7 cellular contexts compared by ENCODE assay signal in the genomic region with DNA sequence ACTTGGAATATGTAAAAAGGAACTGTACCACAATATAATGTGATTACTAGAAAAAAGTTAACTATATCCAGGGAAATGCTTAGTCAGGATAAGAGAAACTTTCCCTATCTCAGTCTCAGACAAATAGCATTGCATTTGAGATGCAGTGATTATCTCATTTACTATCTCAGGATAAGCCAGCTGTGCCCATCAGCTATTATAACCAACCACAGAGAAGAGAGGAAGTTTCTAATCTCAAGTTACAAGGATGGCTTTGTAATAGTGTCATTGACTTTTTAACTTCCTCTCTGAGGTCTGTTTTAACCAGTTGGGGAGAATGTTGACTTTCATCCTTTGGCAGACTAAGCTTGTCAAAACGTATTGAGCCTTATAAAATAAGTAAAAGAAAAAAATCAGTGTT. TPM values are rescaled to one million over a fixed set of nuclear protein-coding genes. Genes with fewer than 3 reads are reported as not detected.
DNase-seq lines count a peak whose midpoint lies in the region; ATAC-seq lines count a peak whose summit lies in the region.

No MANE protein-coding gene starts in this region.

- H3K23ac ChIP-seq in mesendoderm (ENCODE audit: low read length), result no peak overlapping the region

- no peak overlapping the region for H2BK120ac ChIP-seq in mesendoderm (ENCODE audit: low read depth, low read length)

- H3K79me2 ChIP-seq in mesendoderm (ENCODE audit: control insufficient read depth, insufficient read depth, low read length), result no peaks in the 10 kb centered on the region

- no peak overlapping the region for H3K4me2 ChIP-seq in mesendoderm (ENCODE audit: low read length)

- H3K4me1 ChIP-seq in mesendoderm (ENCODE audit: control insufficient read depth, low read depth, low read length), result no peaks in the 10 kb centered on the region

- no peak overlapping the region for H3K56ac ChIP-seq in mesendoderm (ENCODE audit: low read length)

- no peak overlapping the region for H2BK15ac ChIP-seq in mesendoderm (replicated peaks; ENCODE audit: low read depth)

- 100% methylated on average over 1 of the region's 1 CpG for WGBS in mesendoderm (ENCODE audit: extremely low coverage, insufficient coverage, low lambda C conversion rate)

- H2AK5ac ChIP-seq in mesendoderm (ENCODE audit: low read length), result no peak overlapping the region

- DNase-seq in OCI-M1 (lab: John Stamatoyannopoulos, UW) (peak; percentile 91), mesendoderm (peak; percentile 86), NCI-H524 treated with DMSO at 0.1 percent for 48 hours (lab: John Stamatoyannopoulos, UW) (no peak), globus pallidus (ENCODE audit: low spot score) (no peak)
- no peak for DNase-seq in activated T-cell treated with anti-CD3 and anti-CD28 coated beads, Interleukin-2, amount 50 U/mL, for 1 hour

- no peaks in the 10 kb centered on the region for H3K36me3 ChIP-seq in mesendoderm (ENCODE audit: control insufficient read depth, insufficient read depth, low read length)

- H3K27me3 ChIP-seq in mesendoderm (ENCODE audit: insufficient read depth, low read length, poor library complexity), result no peaks in the 10 kb centered on the region

- no peak overlapping the region for H3K9ac ChIP-seq in mesendoderm (ENCODE audit: low read length)

- no peak overlapping the region for H3K4me3 ChIP-seq in mesendoderm (ENCODE audit: low read length)

- peak; percentile 84 for ATAC-seq in GM18907 (IDR thresholded peaks at IDR 0.05; ENCODE audit: unreplicated experiment)
- ATAC-seq in HG02884 (IDR thresholded peaks at IDR 0.05; ENCODE audit: unreplicated experiment), result peak; percentile 67

- no peak overlapping the region for H4K5ac ChIP-seq in mesendoderm (ENCODE audit: low read length)

- H3K4ac ChIP-seq in mesendoderm (ENCODE audit: low read depth, low read length), result no peak overlapping the region

- H4K8ac ChIP-seq in mesendoderm (ENCODE audit: low read depth, low read length), result no peak overlapping the region

- no peak overlapping the region for H3K27ac ChIP-seq in mesendoderm (ENCODE audit: low read depth, low read length)

- no peaks in the 10 kb centered on the region for H3K79me1 ChIP-seq in mesendoderm (ENCODE audit: low read length)

- no peak overlapping the region for H3K18ac ChIP-seq in mesendoderm (ENCODE audit: low read length)

- no peak overlapping the region for H2BK5ac ChIP-seq in mesendoderm (ENCODE audit: low read length)

RNA-seq across cellular contexts. Expression of a gene that starts 56.5 kb away (rescaled TPM):
- polyA plus RNA-seq in mesendoderm (2013, experiment 1 of 2), result 7.4 TPM
- 7.6 TPM for polyA plus RNA-seq in mesendoderm (2013, experiment 2 of 2)

Comparison
In these comparisons a context has a peak if more than half of its experiments do, and no peak if none do; other contexts are left out.
1. DNase-seq: peak in OCI-M1 (single experiment) and mesendoderm (single experiment); none in NCI-H524 treated with DMSO at 0.1 percent for 48 hours (single experiment), activated T-cell treated with anti-CD3 and anti-CD28 coated beads, Interleukin-2, amount 50 U/mL, for 1 hour (single experiment) and globus pallidus (single experiment).